20 cellular contexts compared by ENCODE assay signal in the genomic region with DNA sequence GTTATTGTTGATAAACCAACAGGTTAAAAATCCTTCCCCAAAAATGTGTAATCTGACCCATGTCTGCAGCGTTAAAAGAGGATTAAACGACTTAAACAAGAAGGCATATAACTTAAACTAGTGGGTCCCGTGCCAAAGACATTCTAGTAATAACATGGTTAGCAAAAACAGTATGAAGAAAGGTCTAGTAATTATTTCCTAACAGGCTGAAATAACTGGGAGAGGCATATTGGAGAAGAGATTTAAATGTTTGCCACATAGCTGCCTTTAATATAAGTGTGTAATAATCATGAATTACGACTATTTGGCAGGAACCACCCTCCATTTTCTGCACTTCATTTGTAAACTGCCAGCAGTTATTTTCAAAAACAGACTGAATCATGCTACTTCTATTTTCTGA.
DNase-seq lines count a peak whose midpoint lies in the region; ATAC-seq, FAIRE-seq and TF ChIP-seq lines count a peak whose summit lies in the region.
"Had no signal": no experiment of that assay in that cellular context is flagged by ENCODE, and none has a peak within 500 bp of the region (broad histone marks: within the 10 kb centered on the region; RNA-seq: fewer than 3 reads in every experiment).

No MANE protein-coding gene starts in this region.

- no peak for TF ChIP-seq RAD21 in HepG2 (CRISPR knock-in tag; IDR thresholded peaks at IDR 0.05)

- no peak for TF ChIP-seq POLR2A in HepG2 (IDR thresholded peaks at IDR 0.05; ENCODE audit: insufficient read depth in 1 of 2, low read depth in 2 of 2, low read length in 2 of 2)
- TF ChIP-seq POLR2A in right lobe of liver (IDR thresholded peaks at IDR 0.05) = no peak
- no peak for TF ChIP-seq POLR2A in gastroesophageal sphincter (IDR thresholded peaks at IDR 0.05)
- TF ChIP-seq POLR2A in uterus (IDR thresholded peaks at IDR 0.05) = no peak

- FAIRE-seq in HepG2 (lab: Jason Lieb, UNC) = peak; percentile 4
- FAIRE-seq: A549, astrocyte had no signal

- no peaks in the 10 kb centered on the region for H4K20me1 ChIP-seq in HepG2 (ENCODE audit: insufficient read depth, low read length)

- H3K4me3 ChIP-seq in HepG2 (replicated peaks in 1 of 3; ENCODE audit: insufficient read depth in 1 of 3, low read depth in 2 of 3, low read length in 3 of 3) (no peak overlapping the region), right lobe of liver (no peak overlapping the region), adipocyte (ENCODE audit: low read length) (peak overlapping the region; percentile 27), gastroesophageal sphincter (no peak overlapping the region), uterus (no peak overlapping the region)
- H3K4me3 ChIP-seq: A549, colonic mucosa had no signal

- no peaks in the 10 kb centered on the region for H3K9me3 ChIP-seq in HepG2 (ENCODE audit: low read length)
- no peaks in the 10 kb centered on the region for H3K9me3 ChIP-seq in right lobe of liver
- no peaks in the 10 kb centered on the region for H3K9me3 ChIP-seq in adipocyte (ENCODE audit: control insufficient read depth, low read length)
- no peaks in the 10 kb centered on the region for H3K9me3 ChIP-seq in gastroesophageal sphincter
- no peaks in the 10 kb centered on the region for H3K9me3 ChIP-seq in uterus
- H3K9me3 ChIP-seq: A549, colonic mucosa had no signal

- H3K27ac ChIP-seq in HepG2 (ENCODE audit: extremely low read length, insufficient read depth, low read length) (no peak overlapping the region), right lobe of liver (no peak overlapping the region), gastroesophageal sphincter (no peak overlapping the region), uterus (peak overlapping the region; percentile 20 to 39)
- H3K27ac ChIP-seq: A549, colonic mucosa, KMS-11 had no signal

- 99% methylated on average over 4 of the region's 4 CpGs for WGBS in HepG2 (ENCODE audit: low lambda C conversion rate)
- WGBS in right lobe of liver (ENCODE audit: insufficient coverage, low coverage, low lambda C conversion rate, missing lambda C conversion rate) = 74% methylated on average over 4 of the region's 4 CpGs
- WGBS in gastroesophageal sphincter (ENCODE audit: low coverage in 1 of 2), 2 donors = 23 to 55% methylated on average over 4 of the region's 4 CpGs

- no peak for ATAC-seq in HepG2
- ATAC-seq in right lobe of liver = no peak
- peak; percentile 36 for ATAC-seq in gastroesophageal sphincter
- no peak for ATAC-seq in GM21786 (IDR thresholded peaks at IDR 0.05; ENCODE audit: unreplicated experiment)
- ATAC-seq in HG03045 (IDR thresholded peaks at IDR 0.05; ENCODE audit: unreplicated experiment) = no peak
- ATAC-seq: A549, left cardiac atrium had no signal

- POLR2A ChIA-PET in HepG2 (lab: Yijun Ruan, JAX) = no interaction called here

- H3K36me3 ChIP-seq in HepG2 (replicated peaks in 1 of 2; ENCODE audit: control insufficient read depth in 1 of 2, insufficient read depth in 2 of 2, low read length in 2 of 2) (peaks cover 7 to 63% of the 10 kb centered on the region in 2 experiments), right lobe of liver (peaks cover 0 to 4% (median 0%) of the 10 kb centered on the region in 4 donors), adipocyte (ENCODE audit: control insufficient read depth, insufficient read depth, low read length, severe bottlenecking) (peaks cover 15% of the 10 kb centered on the region), gastroesophageal sphincter (peaks cover 0 to 26% of the 10 kb centered on the region in 2 donors), uterus (no peaks in the 10 kb centered on the region)
- H3K36me3 ChIP-seq: colonic mucosa had no signal

- H3K4me1 ChIP-seq in HepG2 (ENCODE audit: insufficient read depth, low read length) (no peaks in the 10 kb centered on the region), right lobe of liver (peaks cover 0 to 5% (median 0%) of the 10 kb centered on the region in 4 donors), adipocyte (ENCODE audit: control insufficient read depth, insufficient read depth, low read length) (peaks cover 28% of the 10 kb centered on the region), gastroesophageal sphincter (peaks cover 0 to 7% (median 0%) of the 10 kb centered on the region in 3 donors), uterus (peaks cover 0 to 5% of the 10 kb centered on the region in 2 donors)
- H3K4me1 ChIP-seq: A549, colonic mucosa had no signal

- H2AFZ ChIP-seq in HepG2 (ENCODE audit: low read length) = no peak overlapping the region

- CTCF ChIA-PET in HepG2 (lab: Yijun Ruan, JAX; ENCODE audit: low intra/inter-chr PET ratio, low total read pairs) = no interaction called here

- H3K4me2 ChIP-seq in HepG2 (ENCODE audit: low read depth, low read length) = no peak overlapping the region
- H3K4me2 ChIP-seq: A549, KMS-11 had no signal

- H3K9ac ChIP-seq in HepG2 (ENCODE audit: insufficient read depth, low read depth, low read length) = no peak overlapping the region
- H3K9ac ChIP-seq in adipocyte (ENCODE audit: low read length) = peak overlapping the region; percentile 50
- H3K9ac ChIP-seq: KMS-11 had no signal

- intact Hi-C loops in HepG2 (cut with micrococcal nuclease; ENCODE audit: unreplicated experiment) = no loop called here
- intact Hi-C loops in right lobe of liver (cut with DNase I) = no loop called here
- intact Hi-C loops in uterus (cut with DNase I; ENCODE audit: low total_unique reads) = no loop called here

- H3K27me3 ChIP-seq in HepG2 (ENCODE audit: control insufficient read depth in 1 of 2, insufficient read depth in 2 of 2, low read length in 2 of 2) = no peaks in the 10 kb centered on the region
- H3K27me3 ChIP-seq in right lobe of liver = no peaks in the 10 kb centered on the region
- H3K27me3 ChIP-seq in adipocyte (replicated peaks; ENCODE audit: control insufficient read depth, insufficient read depth, low read length) = no peaks in the 10 kb centered on the region
- no peaks in the 10 kb centered on the region for H3K27me3 ChIP-seq in gastroesophageal sphincter
- no peaks in the 10 kb centered on the region for H3K27me3 ChIP-seq in uterus
- H3K27me3 ChIP-seq: colonic mucosa had no signal

- BruUV-seq in HepG2 (replicated peaks; lab: Mats Ljungman, UMichigan) = no TSS peak

- TF ChIP-seq EP300 in HepG2 (IDR thresholded peaks at IDR 0.05; ENCODE audit: low read depth in 2 of 2, low read length in 2 of 2) (no peak), HepG2 (CRISPR knock-in tag; IDR thresholded peaks at IDR 0.05; ENCODE audit: borderline replicate concordance) (no peak), gastroesophageal sphincter (IDR thresholded peaks at IDR 0.05) (no peak)

- DNase-seq in HepG2 (ENCODE audit: low spot score) = no peak
- DNase-seq in right lobe of liver = no peak
- DNase-seq in adipocyte (ENCODE audit: low read depth) = peak; percentile 34
- peak in 1 of 2 donors; percentile 24 for DNase-seq in uterus
- no peak for DNase-seq in NCI-H2029 treated with DMSO at 0.1 percent for 48 hours (lab: John Stamatoyannopoulos, UW)
- DNase-seq: activated CD4-positive, alpha-beta T cell treated with anti-CD3 and anti-CD28 coated beads, Interleukin-2, amount 10 ng/mL, durations not matched to agents 7 days and 5 days; activated naive CD4-positive, alpha-beta T cell treated with anti-CD3 and anti-CD28 coated beads for 36 hours; CD8-positive, alpha-beta memory T cell; colonic mucosa; DMS53; left cardiac atrium; midbrain; NCI-H1930; NCI-H446 treated with DMSO at 0.1 percent for 48 hours had no signal

- H3K79me2 ChIP-seq in HepG2 (ENCODE audit: insufficient read depth, low read length) = peaks cover 2% of the 10 kb centered on the region

- TF ChIP-seq CTCF in HepG2 (CRISPR knock-in tag; IDR thresholded peaks at IDR 0.05) (no peak), right lobe of liver (IDR thresholded peaks at IDR 0.05) (no peak), gastroesophageal sphincter (IDR thresholded peaks at IDR 0.05) (no peak), uterus (IDR thresholded peaks at IDR 0.05) (no peak)

- in situ Hi-C loops in HepG2 (cut with HindIII; ENCODE audit: extremely low pct_ligation_motif_present, low pct_unique_long_range_greater_than_20kb) = no loop called here

TF ChIP-seq in HepG2, 621 proteins besides CTCF, POLR2A, EP300 and RAD21 (continues in another document):
- no peak for TF ChIP-seq ZNF124 (CRISPR knock-in tag; IDR thresholded peaks at IDR 0.05)
- TF ChIP-seq, protein P1, sequence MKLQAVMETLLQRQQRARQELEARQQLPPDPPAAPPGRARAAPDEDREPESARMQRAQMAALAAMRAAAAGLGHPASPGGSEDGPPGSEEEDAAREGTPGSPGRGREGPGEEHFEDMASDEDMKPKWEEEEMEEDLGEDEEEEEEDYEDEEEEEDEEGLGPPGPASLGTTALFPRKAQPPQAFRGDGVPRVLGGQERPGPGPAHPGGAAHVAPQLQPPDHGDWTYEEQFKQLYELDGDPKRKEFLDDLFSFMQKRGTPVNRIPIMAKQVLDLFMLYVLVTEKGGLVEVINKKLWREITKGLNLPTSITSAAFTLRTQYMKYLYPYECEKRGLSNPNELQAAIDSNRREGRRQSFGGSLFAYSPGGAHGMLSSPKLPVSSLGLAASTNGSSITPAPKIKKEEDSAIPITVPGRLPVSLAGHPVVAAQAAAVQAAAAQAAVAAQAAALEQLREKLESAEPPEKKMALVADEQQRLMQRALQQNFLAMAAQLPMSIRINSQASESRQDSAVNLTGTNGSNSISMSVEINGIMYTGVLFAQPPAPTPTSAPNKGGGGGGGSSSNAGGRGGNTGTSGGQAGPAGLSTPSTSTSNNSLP (IDR thresholded peaks at IDR 0.05; ENCODE audit: low read depth, low read length) = no peak
- no peak for TF ChIP-seq ZNF781 (CRISPR knock-in tag; IDR thresholded peaks at IDR 0.05; ENCODE audit: borderline replicate concordance, not compliant biosample characterization)
- no peak for TF ChIP-seq ARHGAP35 (CRISPR knock-in tag; IDR thresholded peaks at IDR 0.05; ENCODE audit: borderline replicate concordance)
- TF ChIP-seq ZNF678 (CRISPR knock-in tag; IDR thresholded peaks at IDR 0.05) = no peak
- no peak for TF ChIP-seq ZNF160 (CRISPR knock-in tag; IDR thresholded peaks at IDR 0.05)
- no peak for TF ChIP-seq POLR2AphosphoS5 (IDR thresholded peaks at IDR 0.05; ENCODE audit: low read depth, low read length)
- TF ChIP-seq ZNF17 (CRISPR knock-in tag; IDR thresholded peaks at IDR 0.05) = no peak
- TF ChIP-seq ZNF776 (CRISPR knock-in tag; IDR thresholded peaks at IDR 0.05) = no peak
- no peak for TF ChIP-seq BHLHE40 (IDR thresholded peaks at IDR 0.05; ENCODE audit: low read length)

Comparison
In these comparisons a context has a peak if more than half of its experiments do, and no peak if none do; other contexts are left out.
1. H3K27ac ChIP-seq: peak in uterus (2 of 2); none in HepG2 (single experiment), right lobe of liver (0 of 3) and gastroesophageal sphincter (0 of 4).